In genomic region chr20:19078448-19079373, GRCh38 we compare ENCODE assay signal across 21 cellular contexts.
"Had no signal": no experiment of that assay in that cellular context is flagged by ENCODE, and none has a peak within 500 bp of the region (broad histone marks: within the 10 kb centered on the region; RNA-seq: fewer than 3 reads in every experiment).

No MANE protein-coding gene starts in this region.

- H3K4me1 ChIP-seq: gastrocnemius medialis, neural progenitor cell, prostate gland, right atrium auricular region, stomach, thyroid gland had no signal

- H3K27me3 ChIP-seq: gastrocnemius medialis, neural progenitor cell, right atrium auricular region, thyroid gland had no signal

- H3K27ac Mint-ChIP-seq: memory B cell; nephron; neural progenitor cell; stimulated activated effector memory CD8-positive, alpha-beta T cell treated with anti-CD3 and anti-CD28 coated beads, Interleukin-12 subunit alpha, Interleukin-12 subunit beta, amount 100 ng/mL, for 72 hours; type B pancreatic cell had no signal

- H3K9me3 ChIP-seq: gastrocnemius medialis, prostate gland, right atrium auricular region, stomach, thyroid gland had no signal

- H3K4me1 Mint-ChIP-seq: neural progenitor cell; stimulated activated effector memory CD8-positive, alpha-beta T cell treated with anti-CD3 and anti-CD28 coated beads, Interleukin-12 subunit alpha, Interleukin-12 subunit beta, amount 100 ng/mL, for 72 hours had no signal

- H3K9me3 Mint-ChIP-seq: stimulated activated effector memory CD8-positive, alpha-beta T cell treated with anti-CD3 and anti-CD28 coated beads, Interleukin-12 subunit alpha, Interleukin-12 subunit beta, amount 100 ng/mL, for 72 hours; type B pancreatic cell had no signal

- H3K36me3 ChIP-seq: gastrocnemius medialis, neural progenitor cell, prostate gland, right atrium auricular region, stomach, thyroid gland had no signal

- DNase-seq: cortex of kidney; effector CD4-positive, alpha-beta T cell; foreskin fibroblast; gastrocnemius medialis; naive B cell; stimulated activated CD4-positive, alpha-beta T cell treated with anti-CD3 and anti-CD28 coated beads, Interleukin-12 subunit alpha, Interleukin-12 subunit beta, amount 100 ng/mL, for 4 hours; stimulated activated CD4-positive, alpha-beta T cell treated with anti-CD3 and anti-CD28 coated beads, Interleukin-1b, Interleukin-23, amount 100 ng/mL, for 48 hours; stimulated activated CD4-positive, alpha-beta T cell treated with anti-CD3 and anti-CD28 coated beads, Interleukin-4, amount 100 ng/mL, for 1 hour; stimulated activated naive CD4-positive, alpha-beta T cell treated with Interleukin-2 at 50 U/mL for 16 hours; stomach; thyroid gland had no signal

- H3K4me3 ChIP-seq: gastrocnemius medialis, lung, neural progenitor cell, prostate gland, right atrium auricular region, smooth muscle cell, stomach, thyroid gland had no signal

- ATAC-seq: gastrocnemius medialis, sciatic nerve had no signal

- H3K36me3 Mint-ChIP-seq: memory B cell; naive B cell; neural progenitor cell; stimulated activated effector memory CD8-positive, alpha-beta T cell treated with anti-CD3 and anti-CD28 coated beads, Interleukin-12 subunit alpha, Interleukin-12 subunit beta, amount 100 ng/mL, for 72 hours; type B pancreatic cell had no signal

- H3K27ac ChIP-seq: gastrocnemius medialis, neural progenitor cell, prostate gland, right atrium auricular region, stomach, thyroid gland had no signal

- H3K4me3 Mint-ChIP-seq: memory B cell; nephron; neural progenitor cell; stimulated activated effector memory CD8-positive, alpha-beta T cell treated with anti-CD3 and anti-CD28 coated beads, Interleukin-12 subunit alpha, Interleukin-12 subunit beta, amount 100 ng/mL, for 72 hours; type B pancreatic cell had no signal
